24 cellular contexts compared by ENCODE assay signal in genomic region chr2:31082002-31082401, GRCh38. TPM values are rescaled to one million over a fixed set of nuclear protein-coding genes. Genes with fewer than 3 reads are reported as not detected.
DNase-seq lines count a peak whose midpoint lies in the region; FAIRE-seq and TF ChIP-seq lines count a peak whose summit lies in the region.
"Had no signal": no experiment of that assay in that cellular context is flagged by ENCODE, and none has a peak within 500 bp of the region (broad histone marks: within the 10 kb centered on the region; RNA-seq: fewer than 3 reads in every experiment).

No MANE protein-coding gene starts in this region.

- TF ChIP-seq CTCF in Calu3 (IDR thresholded peaks at IDR 0.05; ENCODE audit: unreplicated experiment) (no peak), endodermal cell (conservative IDR thresholded peaks at IDR 0.05) (no peak)

- intact Hi-C loops in Calu3 (cut with micrococcal nuclease; ENCODE audit: unreplicated experiment), result loop anchor here (2.0 kb wide), 1 partner anchor 51 kb away; no protein-coding TSS in a partner anchor

- H3K4me3 Mint-ChIP-seq in Calu3 (ENCODE audit: low read depth, unreplicated experiment) (peak overlapping the region; percentile 31), endodermal cell (no peak overlapping the region)
- H3K4me3 Mint-ChIP-seq: CD4-positive, alpha-beta T cell had no signal

- H3K4me1 ChIP-seq in adipocyte (ENCODE audit: control insufficient read depth, insufficient read depth, low read length), result no peaks in the 10 kb centered on the region
- H3K4me1 ChIP-seq in small intestine (ENCODE audit: control insufficient read depth in 2 of 2, insufficient read depth in 1 of 2, low read depth in 1 of 2, low read length in 1 of 2), result peaks cover 0 to 7% of the 10 kb centered on the region in 2 donors
- H3K4me1 ChIP-seq in endodermal cell (ENCODE audit: control insufficient read depth, insufficient read depth, low read length), result no peaks in the 10 kb centered on the region

- FAIRE-seq in small intestine (lab: Jason Lieb, UNC), result no peak
- FAIRE-seq: K562 had no signal

- H3K27me3 Mint-ChIP-seq in Calu3 (ENCODE audit: unreplicated experiment), result no peaks in the 10 kb centered on the region
- peaks cover 3% of the 10 kb centered on the region for H3K27me3 Mint-ChIP-seq in endodermal cell (ENCODE audit: insufficient read depth)

- CTCF ChIA-PET in Calu3 (lab: Charles Lee), result interaction anchor here (0.6 kb wide), 1 partner anchor 34 kb away, joined by 3 read pairs; no protein-coding TSS in a partner anchor

- no peak overlapping the region for H3K4me3 ChIP-seq in adipocyte (ENCODE audit: low read length)
- no peak overlapping the region for H3K4me3 ChIP-seq in small intestine (ENCODE audit: low read depth in 1 of 2, low read length in 2 of 2)
- no peak overlapping the region for H3K4me3 ChIP-seq in endodermal cell (ENCODE audit: low read length)
- H3K4me3 ChIP-seq: BLaER1 treated with 17β-estradiol and CSF1 and Interleukin-3, amounts not matched to agents 10 nM and 100 nM; GM23248; K562 had no signal

- H3K36me3 ChIP-seq in adipocyte (ENCODE audit: control insufficient read depth, insufficient read depth, low read length, severe bottlenecking), result no peaks in the 10 kb centered on the region
- H3K36me3 ChIP-seq in small intestine (ENCODE audit: control insufficient read depth in 2 of 2, insufficient read depth in 2 of 2, low read length in 2 of 2), result no peaks in the 10 kb centered on the region
- H3K36me3 ChIP-seq in endodermal cell (ENCODE audit: control insufficient read depth, insufficient read depth, low read length), result no peaks in the 10 kb centered on the region

- H3K27me3 ChIP-seq in adipocyte (replicated peaks; ENCODE audit: control insufficient read depth, insufficient read depth, low read length), result peaks cover 27% of the 10 kb centered on the region
- H3K27me3 ChIP-seq in small intestine (ENCODE audit: control insufficient read depth in 2 of 2, insufficient read depth in 2 of 2, low read length in 2 of 2), result no peaks in the 10 kb centered on the region
- no peaks in the 10 kb centered on the region for H3K27me3 ChIP-seq in endodermal cell (ENCODE audit: control insufficient read depth, insufficient read depth, low read length, poor library complexity, severe bottlenecking)
- H3K27me3 ChIP-seq: BLaER1 treated with 17β-estradiol and CSF1 and Interleukin-3, amounts not matched to agents 10 nM and 100 nM had no signal

- no TSS peak for BruUV-seq in Calu3 (replicated peaks; lab: Mats Ljungman, UMichigan)

- H3K4me1 Mint-ChIP-seq in Calu3 (ENCODE audit: low read depth, unreplicated experiment) (peaks cover 58% of the 10 kb centered on the region), endodermal cell (peaks cover 5% of the 10 kb centered on the region)

- no peak for DNase-seq in Calu3
- DNase-seq in adipocyte (ENCODE audit: low read depth), result peak; percentile 10
- peak; percentile 42 for DNase-seq in kidney tubule cell (ENCODE audit: low spot score)
- DNase-seq in small intestine, result peak; percentile 11
- no peak for DNase-seq in endodermal cell
- no peak for DNase-seq in cortex of kidney (lab: John Stamatoyannopoulos, UW)
- no peak for DNase-seq in HT-29 (ENCODE audit: low spot score)
- DNase-seq: CD4-positive, alpha-beta T cell; DMS53; GM23248; H7; Kasumi-1; MV-4-11; NCI-H1105 treated with DMSO at 0.1 percent for 48 hours; NCI-H2029; NCI-H446; NCI-H526; NCI-H82; NK-92 treated with Interleukin-12 subunit alpha and Interleukin-12 subunit beta, amount 100 ng/mL, for 24 hours; SHP77 treated with DMSO at 0.1 percent for 48 hours had no signal

- H3K9ac ChIP-seq in adipocyte (ENCODE audit: low read length) (no peak overlapping the region), endodermal cell (ENCODE audit: extremely low read depth, low read length, poor library complexity, severe bottlenecking) (no peak overlapping the region)
- H3K9ac ChIP-seq: BLaER1 treated with 17β-estradiol and CSF1 and Interleukin-3, amounts not matched to agents 10 nM and 100 nM; GM23248 had no signal

- WGBS in small intestine, 3 donors, result 81 to 92% (median 83%) methylated on average over 2 of the region's 2 CpGs
- 93 to 100% methylated on average over 1 to 2 of the region's 2 CpGs for WGBS in endodermal cell (ENCODE audit: insufficient coverage in 1 of 2, insufficient read length in 1 of 2), 2 experiments

- H3K36me3 Mint-ChIP-seq in Calu3 (ENCODE audit: insufficient read depth, unreplicated experiment) (no peaks in the 10 kb centered on the region), endodermal cell (ENCODE audit: low read depth) (no peaks in the 10 kb centered on the region)

- H3K9me3 ChIP-seq in adipocyte (ENCODE audit: control insufficient read depth, low read length) (no peaks in the 10 kb centered on the region), small intestine (ENCODE audit: control insufficient read depth, low read depth) (no peaks in the 10 kb centered on the region), endodermal cell (ENCODE audit: control insufficient read depth, low read length) (no peaks in the 10 kb centered on the region)
- H3K9me3 ChIP-seq: BLaER1 treated with 17β-estradiol and CSF1 and Interleukin-3, amounts not matched to agents 10 nM and 100 nM had no signal

- H3K9me3 Mint-ChIP-seq in Calu3 (ENCODE audit: low read depth, unreplicated experiment), result peaks cover 2% of the 10 kb centered on the region
- H3K9me3 Mint-ChIP-seq in endodermal cell, result no peaks in the 10 kb centered on the region
- H3K9me3 Mint-ChIP-seq: CD4-positive, alpha-beta T cell had no signal

- peak overlapping the region; percentile 43 for H3K27ac Mint-ChIP-seq in Calu3 (ENCODE audit: unreplicated experiment)
- H3K27ac Mint-ChIP-seq in endodermal cell, result no peak overlapping the region
- H3K27ac Mint-ChIP-seq: CD4-positive, alpha-beta T cell had no signal

- H3K27ac ChIP-seq in small intestine (ENCODE audit: low read depth in 1 of 2, low read length in 1 of 2), result no peak overlapping the region
- no peak overlapping the region for H3K27ac ChIP-seq in endodermal cell (ENCODE audit: low read depth, low read length)
- H3K27ac ChIP-seq: BLaER1 treated with 17β-estradiol and CSF1 and Interleukin-3, amounts not matched to agents 10 nM and 100 nM; GM23248 had no signal

RNA-seq across cellular contexts. Expression of gene GALNT14, which starts 56.2 kb away (rescaled TPM):
- total RNA-seq in Calu3 (2022) (50.3 and 61.9 TPM in 2 replicates), endodermal cell (1 to 10 TPM; 1.4 TPM)
- 1 to 10 TPM in 2 of 3 donors, not detected in 1; 2.2 to 8.2 TPM for polyA plus RNA-seq in small intestine
- 3.1 TPM for polyA plus RNA-seq in endodermal cell (2013, experiment 1 of 2)
- polyA plus RNA-seq in endodermal cell (2013, experiment 2 of 2), result 2.3 TPM
- total RNA-seq in HT-29 (2014; rRNA removed; shearing (Covaris generic)), result 58.8 and 68.4 TPM in 2 replicates
- total RNA-seq: A172; CD4-positive, alpha-beta T cell; G401; K562 had no signal

Comparison
In these comparisons a context has a peak if more than half of its experiments do, and no peak if none do; other contexts are left out.
1. DNase-seq: peak in adipocyte (single experiment), kidney tubule cell (single experiment) and small intestine (single experiment); none in Calu3 (single experiment), endodermal cell (single experiment), cortex of kidney (single experiment) and HT-29 (single experiment).
2. RNA of gene GALNT14, which starts 56.2 kb away (total RNA-seq): 58.8 to 68.4 TPM in HT-29 and 50.3 to 61.9 TPM in Calu3; 1.4 TPM in endodermal cell; every median in the first group is over 10 times any median in the second.